Comparison of ENCODE assay signal across 6 cellular contexts in the genomic region with DNA sequence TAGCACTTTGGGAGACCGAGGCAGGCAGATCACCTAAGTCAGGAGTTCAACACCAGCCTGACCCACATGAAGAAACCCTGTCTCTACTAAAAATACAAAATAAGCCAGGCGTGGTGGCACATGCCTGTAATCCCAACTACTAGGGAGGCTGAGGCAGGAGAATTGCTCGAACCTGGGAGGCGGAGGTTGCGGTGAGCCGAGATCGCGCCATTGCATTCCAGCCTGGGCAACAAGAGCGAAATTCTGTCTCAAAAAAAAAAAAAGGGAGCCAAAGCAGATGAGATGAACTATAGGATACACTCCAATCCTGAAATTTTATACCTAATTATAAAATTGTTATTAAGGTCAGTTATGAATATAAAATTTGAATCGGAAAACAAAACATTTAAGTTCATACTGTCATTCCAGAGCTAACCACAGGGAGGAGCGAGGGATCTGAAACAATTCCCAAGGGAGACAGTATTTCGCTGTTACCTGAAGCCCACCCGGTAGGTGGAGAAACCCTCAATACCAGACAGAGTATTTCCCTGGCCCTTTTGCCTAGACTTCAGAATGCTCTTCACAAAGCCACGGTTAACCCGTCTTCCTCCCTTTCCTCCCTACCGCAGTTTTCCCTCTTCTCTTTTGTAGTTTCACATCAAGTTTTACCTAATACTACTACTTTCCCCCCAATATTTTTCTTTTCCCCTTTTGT. TPM values are rescaled to one million over a fixed set of nuclear protein-coding genes. Genes with fewer than 3 reads are reported as not detected.
DNase-seq lines count a peak whose midpoint lies in the region; ATAC-seq, FAIRE-seq and TF ChIP-seq lines count a peak whose summit lies in the region.

No MANE protein-coding gene starts in this region.

- H3K36me3 Mint-ChIP-seq in nephron progenitor cell (ENCODE audit: low read depth): peaks cover 33% of the 10 kb centered on the region

- H3K27me3 Mint-ChIP-seq in nephron progenitor cell (ENCODE audit: low read depth, poor library complexity): peaks cover 18% of the 10 kb centered on the region

- peak overlapping the region; percentile 85 for H3K4me3 Mint-ChIP-seq in nephron progenitor cell

- peaks cover 39% of the 10 kb centered on the region for H3K4me1 Mint-ChIP-seq in nephron progenitor cell

- no peak for FAIRE-seq in bronchial epithelial cell (lab: Jason Lieb, UNC)

- no peak for ATAC-seq in esophagus mucosa

- no peaks in the 10 kb centered on the region for H3K27me3 ChIP-seq in bronchial epithelial cell (ENCODE audit: control insufficient read depth, insufficient read depth, low read length)

- DNase-seq in GM03348 (ENCODE audit: low spot score) (peak; percentile 61), NCI-H2107 (lab: John Stamatoyannopoulos, UW) (peak; percentile 24), bronchial epithelial cell (ENCODE audit: low read depth) (peak; percentile 70), nephron progenitor cell (peak; percentile 31)
- no peak for DNase-seq in stimulated activated CD4-positive, alpha-beta T cell treated with anti-CD3 and anti-CD28 coated beads, Interleukin-1b, Interleukin-23, amount 100 ng/mL, for 48 hours

- TF ChIP-seq CTCF in bronchial epithelial cell (IDR thresholded peaks at IDR 0.05; ENCODE audit: insufficient read depth, low read length, severe bottlenecking) (peak; percentile 46), nephron progenitor cell (IDR thresholded peaks at IDR 0.05) (peak; percentile 63)

- peaks cover 9% of the 10 kb centered on the region for H3K9me3 Mint-ChIP-seq in nephron progenitor cell

- no peaks in the 10 kb centered on the region for H3K36me3 ChIP-seq in bronchial epithelial cell (ENCODE audit: control insufficient read depth, insufficient read depth, low read length)

- H3K27ac Mint-ChIP-seq in nephron progenitor cell: peak overlapping the region; percentile 22

- H3K4me3 ChIP-seq in bronchial epithelial cell (ENCODE audit: low read depth, low read length): peak overlapping the region; percentile 96

RNA-seq across cellular contexts. Expression of a gene that starts 1.4 kb away (rescaled TPM):
- total RNA-seq in bronchial epithelial cell (94.2 and 143 TPM in 2 replicates), esophagus mucosa (57.3 TPM)

RNA-seq across cellular contexts. Expression of a gene that starts 20.5 kb away (rescaled TPM):
- total RNA-seq in bronchial epithelial cell (93.7 and 125 TPM in 2 replicates), esophagus mucosa (86.6 TPM)

RNA-seq across cellular contexts. Expression of a gene that starts 27.4 kb away (rescaled TPM):
- total RNA-seq in bronchial epithelial cell: 7.1 and 9.5 TPM in 2 replicates
- total RNA-seq in esophagus mucosa: 11.4 TPM

RNA-seq across cellular contexts. Expression of a gene that starts 34.2 kb away (rescaled TPM):
- total RNA-seq in bronchial epithelial cell (28.4 and 29.1 TPM in 2 replicates), esophagus mucosa (26.0 TPM)

RNA-seq across cellular contexts. Expression of a gene that starts 37.5 kb away (rescaled TPM):
- total RNA-seq in bronchial epithelial cell: 99.3 and 102 TPM in 2 replicates
- total RNA-seq in esophagus mucosa: 62.1 TPM
